8 cellular contexts compared by ENCODE assay signal in genomic region chr15:23877502-23878412, GRCh38.
DNase-seq lines count a peak whose midpoint lies in the region; ATAC-seq lines count a peak whose summit lies in the region.

No MANE protein-coding gene starts in this region.

- no peaks in the 10 kb centered on the region for H3K4me1 ChIP-seq in iPS-15b (ENCODE audit: control insufficient read depth, insufficient read depth, low read length)

- peaks cover 24% of the 10 kb centered on the region for H3K27me3 ChIP-seq in iPS-15b (ENCODE audit: control insufficient read depth, insufficient read depth, low read length)

- CTCF ChIA-PET in activated CD4-positive, alpha-beta T cell treated with anti-CD3 and anti-CD28 coated beads, Interleukin-2, amount 10 ng/mL, durations not matched to agents 7 days and 5 days (lab: Charles Lee) = no interaction called here

- intact Hi-C loops in activated T-helper 2 cell treated with anti-CD3 and anti-CD28 coated beads, Interferon-gamma antibody, Interleukin-2, Interleukin-4, amounts not matched to agents 10 μg/mL and 5 μg/mL and 100 μg/mL, durations not matched to agents 14 hours and 24 hours and 36 hours (cut with micrococcal nuclease) = no loop called here

- no peaks in the 10 kb centered on the region for H3K4me1 Mint-ChIP-seq in activated CD4-positive, alpha-beta T cell treated with anti-CD3 and anti-CD28 coated beads, Interleukin-2, amount 10 ng/mL, durations not matched to agents 7 days and 5 days
- H3K4me1 Mint-ChIP-seq in activated T-helper 2 cell treated with anti-CD3 and anti-CD28 coated beads, Interferon-gamma antibody, Interleukin-2, Interleukin-4, amounts not matched to agents 10 μg/mL and 5 μg/mL and 100 μg/mL, durations not matched to agents 14 hours and 24 hours and 36 hours (ENCODE audit: low read depth) = no peaks in the 10 kb centered on the region

- no peak overlapping the region for H3K27ac Mint-ChIP-seq in activated CD4-positive, alpha-beta T cell treated with anti-CD3 and anti-CD28 coated beads, Interleukin-2, amount 10 ng/mL, durations not matched to agents 7 days and 5 days
- H3K27ac Mint-ChIP-seq in activated T-helper 2 cell treated with anti-CD3 and anti-CD28 coated beads, Interferon-gamma antibody, Interleukin-2, Interleukin-4, amounts not matched to agents 10 μg/mL and 5 μg/mL and 100 μg/mL, durations not matched to agents 14 hours and 24 hours and 36 hours = no peak overlapping the region

- H3K27me3 Mint-ChIP-seq in activated CD4-positive, alpha-beta T cell treated with anti-CD3 and anti-CD28 coated beads, Interleukin-2, amount 10 ng/mL, durations not matched to agents 7 days and 5 days = no peaks in the 10 kb centered on the region
- no peaks in the 10 kb centered on the region for H3K27me3 Mint-ChIP-seq in activated T-helper 2 cell treated with anti-CD3 and anti-CD28 coated beads, Interferon-gamma antibody, Interleukin-2, Interleukin-4, amounts not matched to agents 10 μg/mL and 5 μg/mL and 100 μg/mL, durations not matched to agents 14 hours and 24 hours and 36 hours (ENCODE audit: low read depth)

- POLR2A ChIA-PET in activated CD4-positive, alpha-beta T cell treated with anti-CD3 and anti-CD28 coated beads, Interleukin-2, amount 10 ng/mL, durations not matched to agents 7 days and 5 days (lab: Charles Lee) = no interaction called here

- peak; percentile 39 for DNase-seq in activated CD4-positive, alpha-beta T cell treated with anti-CD3 and anti-CD28 coated beads, Interleukin-2, amount 10 ng/mL, durations not matched to agents 7 days and 5 days
- no peak for DNase-seq in activated CD4-positive, alpha-beta T cell treated with anti-CD3 and anti-CD28 coated beads, Interleukin-2, amount 50 U/mL, for 1 hour
- peak; percentile 25 for DNase-seq in NCI-H1436 treated with DMSO at 0.1 percent for 48 hours (lab: John Stamatoyannopoulos, UW)
- DNase-seq in activated T-helper 2 cell treated with anti-CD3 and anti-CD28 coated beads, Interferon-gamma antibody, Interleukin-2, Interleukin-4, amounts not matched to agents 10 μg/mL and 5 μg/mL and 100 μg/mL, durations not matched to agents 14 hours and 24 hours and 36 hours (ENCODE audit: low spot score) = peak; percentile 13
- peak in 2 of 3 donors; percentile 12 to 13 for DNase-seq in stimulated activated CD4-positive, alpha-beta T cell treated with anti-CD3 and anti-CD28 coated beads, TNF-alpha, amount 100 ng/mL, for 48 hours (ENCODE audit: low read depth in 3 of 3)
- DNase-seq in GDM1 (lab: John Stamatoyannopoulos, UW) = no peak

- no peak overlapping the region for H3K9ac ChIP-seq in iPS-15b (ENCODE audit: low read depth, low read length)

- ATAC-seq in HG03135 (IDR thresholded peaks at IDR 0.05; ENCODE audit: unreplicated experiment) = no peak

- peak overlapping the region; percentile 53 for H3K4me3 ChIP-seq in iPS-15b (ENCODE audit: low read depth, low read length)

- peaks cover 2% of the 10 kb centered on the region for H3K9me3 Mint-ChIP-seq in activated CD4-positive, alpha-beta T cell treated with anti-CD3 and anti-CD28 coated beads, Interleukin-2, amount 10 ng/mL, durations not matched to agents 7 days and 5 days
- peaks cover 13% of the 10 kb centered on the region for H3K9me3 Mint-ChIP-seq in activated T-helper 2 cell treated with anti-CD3 and anti-CD28 coated beads, Interferon-gamma antibody, Interleukin-2, Interleukin-4, amounts not matched to agents 10 μg/mL and 5 μg/mL and 100 μg/mL, durations not matched to agents 14 hours and 24 hours and 36 hours

- no peaks in the 10 kb centered on the region for H3K9me3 ChIP-seq in iPS-15b (ENCODE audit: control insufficient read depth, insufficient read depth, low read length)

- no peak overlapping the region for H3K4me3 Mint-ChIP-seq in activated CD4-positive, alpha-beta T cell treated with anti-CD3 and anti-CD28 coated beads, Interleukin-2, amount 10 ng/mL, durations not matched to agents 7 days and 5 days
- no peak overlapping the region for H3K4me3 Mint-ChIP-seq in activated T-helper 2 cell treated with anti-CD3 and anti-CD28 coated beads, Interferon-gamma antibody, Interleukin-2, Interleukin-4, amounts not matched to agents 10 μg/mL and 5 μg/mL and 100 μg/mL, durations not matched to agents 14 hours and 24 hours and 36 hours (ENCODE audit: low read depth)

- no peaks in the 10 kb centered on the region for H3K36me3 Mint-ChIP-seq in activated CD4-positive, alpha-beta T cell treated with anti-CD3 and anti-CD28 coated beads, Interleukin-2, amount 10 ng/mL, durations not matched to agents 7 days and 5 days (ENCODE audit: low read depth)
- no peaks in the 10 kb centered on the region for H3K36me3 Mint-ChIP-seq in activated T-helper 2 cell treated with anti-CD3 and anti-CD28 coated beads, Interferon-gamma antibody, Interleukin-2, Interleukin-4, amounts not matched to agents 10 μg/mL and 5 μg/mL and 100 μg/mL, durations not matched to agents 14 hours and 24 hours and 36 hours (ENCODE audit: low read depth)

- no peaks in the 10 kb centered on the region for H3K36me3 ChIP-seq in iPS-15b (ENCODE audit: control insufficient read depth, insufficient read depth, low read length)

Comparison
In these comparisons a context has a peak if more than half of its experiments do, and no peak if none do; other contexts are left out.
1. DNase-seq: peak in activated CD4-positive, alpha-beta T cell treated with anti-CD3 and anti-CD28 coated beads, Interleukin-2, amount 10 ng/mL, durations not matched to agents 7 days and 5 days (single experiment), NCI-H1436 treated with DMSO at 0.1 percent for 48 hours (single experiment), activated T-helper 2 cell treated with anti-CD3 and anti-CD28 coated beads, Interferon-gamma antibody, Interleukin-2, Interleukin-4, amounts not matched to agents 10 μg/mL and 5 μg/mL and 100 μg/mL, durations not matched to agents 14 hours and 24 hours and 36 hours (single experiment) and stimulated activated CD4-positive, alpha-beta T cell treated with anti-CD3 and anti-CD28 coated beads, TNF-alpha, amount 100 ng/mL, for 48 hours (2 of 3); none in activated CD4-positive, alpha-beta T cell treated with anti-CD3 and anti-CD28 coated beads, Interleukin-2, amount 50 U/mL, for 1 hour (single experiment) and GDM1 (single experiment).